15 cellular contexts compared by ENCODE assay signal in the genomic region with DNA sequence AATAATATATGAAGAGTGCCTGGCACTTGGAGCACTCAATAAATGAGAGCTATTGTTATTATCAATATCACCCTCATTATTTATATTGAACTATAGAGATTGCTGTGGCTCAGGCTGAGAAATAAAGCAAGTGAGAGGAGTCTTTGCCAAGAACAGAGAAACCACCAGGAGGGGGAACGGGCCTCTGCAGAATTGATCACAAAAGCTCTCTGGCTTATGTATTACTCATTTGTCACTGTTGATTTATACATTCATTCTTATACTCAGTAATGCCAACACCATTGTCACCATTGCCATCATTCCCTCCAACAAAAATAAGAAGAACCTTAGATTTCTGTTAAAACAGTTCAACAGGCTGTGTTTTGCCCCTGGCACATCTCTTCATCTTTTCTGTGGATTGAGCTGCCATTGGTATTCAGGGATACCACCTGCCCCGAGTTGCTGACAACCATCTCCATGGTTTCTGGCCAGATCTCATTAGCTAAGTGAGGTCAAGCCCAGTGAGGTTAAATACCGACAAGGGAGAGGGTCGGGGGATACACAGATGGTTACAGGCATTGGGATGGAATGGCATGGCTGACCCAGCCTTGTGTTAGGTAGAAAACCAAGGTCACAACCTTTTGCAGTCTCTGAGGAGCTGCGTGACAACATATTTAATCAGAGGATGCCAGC. TPM values are rescaled to one million over a fixed set of nuclear protein-coding genes. Genes with fewer than 3 reads are reported as not detected.
DNase-seq lines count a peak whose midpoint lies in the region; ATAC-seq, FAIRE-seq and TF ChIP-seq lines count a peak whose summit lies in the region.
"Had no signal": no experiment of that assay in that cellular context is flagged by ENCODE, and none has a peak within 500 bp of the region (broad histone marks: within the 10 kb centered on the region; RNA-seq: fewer than 3 reads in every experiment).

No MANE protein-coding gene starts in this region.

- no peaks in the 10 kb centered on the region for H3K27me3 Mint-ChIP-seq in activated CD4-positive, alpha-beta T cell treated with anti-CD3 and anti-CD28 coated beads for 36 hours

- H3K36me3 Mint-ChIP-seq in activated CD4-positive, alpha-beta T cell treated with anti-CD3 and anti-CD28 coated beads for 36 hours (ENCODE audit: low read depth): no peaks in the 10 kb centered on the region
- H3K36me3 Mint-ChIP-seq: naive B cell had no signal

- no peak overlapping the region for H3K27ac ChIP-seq in pancreas
- H3K27ac ChIP-seq: A549 had no signal

- H3K4me1 ChIP-seq in pancreas: peaks cover 0 to 5% (median 0%) of the 10 kb centered on the region in 3 donors
- H3K4me1 ChIP-seq: A549 had no signal

- H3K4me3 Mint-ChIP-seq in activated CD4-positive, alpha-beta T cell treated with anti-CD3 and anti-CD28 coated beads for 36 hours: no peak overlapping the region

- no peaks in the 10 kb centered on the region for H3K36me3 ChIP-seq in pancreas
- H3K36me3 ChIP-seq: heart right ventricle had no signal

- H3K9me3 ChIP-seq in pancreas: no peaks in the 10 kb centered on the region
- H3K9me3 ChIP-seq: A549, heart right ventricle had no signal

- ATAC-seq in activated CD4-positive, alpha-beta T cell treated with anti-CD3 and anti-CD28 coated beads for 36 hours: peak; percentile 64
- no peak for ATAC-seq in pancreas
- ATAC-seq: A549, heart right ventricle had no signal

- WGBS in pancreas, 2 donors: 50 to 53% methylated on average over 5 of the region's 5 CpGs

- intact Hi-C loops in activated CD4-positive, alpha-beta T cell treated with anti-CD3 and anti-CD28 coated beads for 36 hours (cut with DNase I, micrococcal nuclease): loop anchor here (1.0 to 10.0 kb wide), 15 partner anchors 9 to 1162 kb away; partner anchors contain the start of genes MAP3K9 (in 1 of the 2) and PCNX1 (in 1 of the 2)
- intact Hi-C loops in pancreas (cut with DNase I): no loop called here

- TF ChIP-seq CTCF in pancreas (IDR thresholded peaks at IDR 0.05): no peak

- no peaks in the 10 kb centered on the region for H3K9me3 Mint-ChIP-seq in activated CD4-positive, alpha-beta T cell treated with anti-CD3 and anti-CD28 coated beads for 36 hours (ENCODE audit: low read depth)
- H3K9me3 Mint-ChIP-seq: naive B cell had no signal

- H3K27me3 ChIP-seq in pancreas: no peaks in the 10 kb centered on the region
- H3K27me3 ChIP-seq: heart right ventricle had no signal

- no peak overlapping the region for H3K4me3 ChIP-seq in pancreas
- H3K4me3 ChIP-seq: A549, heart right ventricle had no signal

- peaks cover 80% of the 10 kb centered on the region for H3K4me1 Mint-ChIP-seq in activated CD4-positive, alpha-beta T cell treated with anti-CD3 and anti-CD28 coated beads for 36 hours

- peak; percentile 84 for DNase-seq in activated CD4-positive, alpha-beta T cell treated with anti-CD3 and anti-CD28 coated beads for 36 hours
- no peak for DNase-seq in activated CD4-positive, alpha-beta T cell treated with anti-CD3 and anti-CD28 coated beads, Interleukin-2, amount 50 U/mL, for 1 hour
- DNase-seq in NCI-H82 (lab: John Stamatoyannopoulos, UW): peak; percentile 72
- peak; percentile 53 for DNase-seq in activated naive CD4-positive, alpha-beta T cell treated with anti-CD3 and anti-CD28 coated beads, Interleukin-2, amount 50 U/mL, for 16 hours
- peak; percentile 45 for DNase-seq in stimulated activated CD4-positive, alpha-beta T cell treated with anti-CD3 and anti-CD28 coated beads, Interleukin-4, amount 100 ng/mL, for 1 hour
- DNase-seq in NCI-H748 (lab: John Stamatoyannopoulos, UW; ENCODE audit: unreplicated experiment): no peak
- no peak for DNase-seq in pancreas
- DNase-seq in SIG-M5 treated with dmso at 0.1 percent for 504 hours (lab: John Stamatoyannopoulos, UW; ENCODE audit: unreplicated experiment): no peak
- DNase-seq: heart right ventricle, naive B cell, NCI-H2171 had no signal

- peak overlapping the region; percentile 96 for H3K27ac Mint-ChIP-seq in activated CD4-positive, alpha-beta T cell treated with anti-CD3 and anti-CD28 coated beads for 36 hours

- CTCF ChIA-PET in activated CD4-positive, alpha-beta T cell treated with anti-CD3 and anti-CD28 coated beads for 36 hours (lab: Charles Lee): interaction anchor here (0.6 to 11.4 kb wide), 12 partner anchors 14 to 113 kb away, joined by 3 to 173 read pairs (median 4); partner anchors contain the start of gene PCNX1

- POLR2A ChIA-PET in activated CD4-positive, alpha-beta T cell treated with anti-CD3 and anti-CD28 coated beads for 36 hours (lab: Charles Lee): interaction anchor here (0.6 to 5.2 kb wide), 5 partner anchors 17 to 234 kb away, joined by 3 to 44 read pairs (median 8); partner anchors contain the start of genes MAP3K9 and PCNX1

- no peak for FAIRE-seq in pancreas (lab: Jason Lieb, UNC)
- FAIRE-seq: A549, bronchial epithelial cell, D721Med, endothelial cell of umbilical vein had no signal

RNA-seq across cellular contexts. Expression of gene PCNX1, which starts 21.8 kb away (rescaled TPM):
- 10 to 100 TPM; 38.4 to 57.9 TPM for total RNA-seq in activated CD4-positive, alpha-beta T cell treated with anti-CD3 and anti-CD28 coated beads for 36 hours
- total RNA-seq in pancreas: 10 to 100 TPM; 13.3 to 28.7 (median 17.7) TPM
- polyA plus RNA-seq in pancreas: 1 to 10 TPM; 5.0 to 7.5 TPM

Comparison
In these comparisons a context has a peak if more than half of its experiments do, and no peak if none do; other contexts are left out.
1. DNase-seq: peak in activated CD4-positive, alpha-beta T cell treated with anti-CD3 and anti-CD28 coated beads for 36 hours (single experiment), NCI-H82 (single experiment), activated naive CD4-positive, alpha-beta T cell treated with anti-CD3 and anti-CD28 coated beads, Interleukin-2, amount 50 U/mL, for 16 hours (single experiment) and stimulated activated CD4-positive, alpha-beta T cell treated with anti-CD3 and anti-CD28 coated beads, Interleukin-4, amount 100 ng/mL, for 1 hour (single experiment); none in activated CD4-positive, alpha-beta T cell treated with anti-CD3 and anti-CD28 coated beads, Interleukin-2, amount 50 U/mL, for 1 hour (single experiment), NCI-H748 (single experiment), pancreas (0 of 6) and SIG-M5 treated with dmso at 0.1 percent for 504 hours (single experiment).
2. intact Hi-C loops: an anchor here in activated CD4-positive, alpha-beta T cell treated with anti-CD3 and anti-CD28 coated beads for 36 hours (1.0 to 10.0 kb wide); none called in pancreas.